Comparison of ENCODE assay signal across 8 cellular contexts in the genomic region with DNA sequence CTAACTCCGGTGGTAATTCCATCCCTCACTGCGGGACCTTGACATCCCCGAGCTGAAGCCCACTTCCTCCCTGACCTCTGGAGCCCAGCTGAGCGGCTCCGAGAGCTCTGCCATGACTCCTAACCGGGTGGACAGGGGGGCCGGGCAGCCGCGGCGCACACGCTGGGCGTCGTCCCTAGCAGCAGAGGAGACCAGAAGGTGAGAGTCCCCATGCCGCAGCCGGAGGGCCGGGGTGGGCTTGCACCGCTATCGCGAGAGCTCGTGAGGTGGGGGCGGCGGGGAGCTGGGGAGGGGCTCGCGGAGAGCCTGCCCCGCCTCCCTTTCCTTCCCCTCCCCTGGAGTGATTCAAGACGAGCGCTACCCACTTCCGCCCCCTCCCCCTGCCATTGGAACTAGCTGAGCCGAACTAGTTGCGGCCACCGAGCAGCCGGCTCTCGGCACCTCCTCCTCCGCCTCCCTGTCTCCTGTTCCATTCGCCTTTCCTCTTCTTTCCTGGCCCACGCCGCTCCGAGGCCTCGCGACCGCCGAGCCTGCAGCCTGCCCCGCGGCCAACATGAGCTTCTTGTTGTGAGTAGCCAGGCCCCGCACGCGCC. TPM values are rescaled to one million over a fixed set of nuclear protein-coding genes. Genes with fewer than 3 reads are reported as not detected.
DNase-seq lines count a peak whose midpoint lies in the region; ATAC-seq and TF ChIP-seq lines count a peak whose summit lies in the region.

A gene (plus strand): TSS at position 386 of the 593 bp plus-strand sequence. CDS start 168 bp downstream, at position 554.

- peak within 1 kb of the TSS in 58 of 59 donors; percentile 17 to 95 (median 85) for H3K27ac ChIP-seq in dorsolateral prefrontal cortex

- WGBS in lower leg skin, 2 donors: 0 to 1% methylated on average over 30 to 34 of the region's 47 CpGs

- peak; percentile 89 for ATAC-seq in HG03442 (IDR thresholded peaks at IDR 0.05; ENCODE audit: unreplicated experiment)

- intact Hi-C loops in dorsolateral prefrontal cortex (cut with DNase I) (loop anchor here (2.0 to 5.0 kb wide), 3 partner anchors 63 to 90 kb away; a partner anchor contains a TSS), lower leg skin (cut with DNase I; ENCODE audit: low total_unique reads) (no loop called here)

- H3K27me3 ChIP-seq in dorsolateral prefrontal cortex: no peaks in the 10 kb centered on the region

- TF ChIP-seq CTCF in dorsolateral prefrontal cortex (IDR thresholded peaks at IDR 0.05 in 54 of 56, conservative IDR thresholded peaks at IDR 0.05 in 2 of 56; ENCODE audit: low read depth in 1 of 56, partially characterized antibody in 56 of 56) (peak in 37 of 56 donors; percentile 6 to 51 (median 24)), lower leg skin (IDR thresholded peaks at IDR 0.05) (no peak)

- no peak for TF ChIP-seq POLR2A in lower leg skin (IDR thresholded peaks at IDR 0.05)

- peak; percentile 22 to 86 (median 73) for DNase-seq in C1 segment of cervical spinal cord (lab: John Stamatoyannopoulos, UW)
- peak; percentile 78 for DNase-seq in GM19238 (ENCODE audit: insufficient read length, low spot score)
- DNase-seq in NCI-H774 (lab: John Stamatoyannopoulos, UW): peak; percentile 70
- peak; percentile 86 to 89 for DNase-seq in activated CD4-positive, alpha-beta T cell treated with anti-CD3 and anti-CD28 coated beads, Interleukin-2, amount 50 U/mL, for 48 hours
- DNase-seq in dorsolateral prefrontal cortex: peak; percentile 62 to 91 (median 86)
- peak; percentile 85 to 96 for DNase-seq in lower leg skin (ENCODE audit: low spot score in 2 of 2)
- peak; percentile 71 to 83 for DNase-seq in stimulated activated CD4-positive, alpha-beta T cell treated with anti-CD3 and anti-CD28 coated beads, Interleukin-4, amount 100 ng/mL, for 48 hours (ENCODE audit: low read depth in 2 of 2)

- peak within 1 kb of the TSS; percentile 54 to 96 (median 82) for H3K4me3 ChIP-seq in dorsolateral prefrontal cortex
- peak within 1 kb of the TSS; percentile 67 for H3K4me3 ChIP-seq in lower leg skin (ENCODE audit: low read depth, poor library complexity, severe bottlenecking)

RNA-seq across cellular contexts. Expression of the gene that starts here (rescaled TPM):
- total RNA-seq in dorsolateral prefrontal cortex (10 to 100 TPM; 19.6 to 55.0 (median 32.2) TPM), lower leg skin (10 to 100 TPM in 3 of 4 donors, 1 to 10 TPM in 1; 8.6 to 14.6 (median 12.2) TPM)

Comparison
In these comparisons a context has a peak if more than half of its experiments do, and no peak if none do; other contexts are left out.
1. Peak in every context shown above with its lines: DNase-seq, ATAC-seq, H3K4me3 ChIP-seq and H3K27ac ChIP-seq.
2. CTCF ChIP-seq: peak in dorsolateral prefrontal cortex (37 of 56); none in lower leg skin (0 of 3).